8 cellular contexts compared by ENCODE assay signal in the genomic region with DNA sequence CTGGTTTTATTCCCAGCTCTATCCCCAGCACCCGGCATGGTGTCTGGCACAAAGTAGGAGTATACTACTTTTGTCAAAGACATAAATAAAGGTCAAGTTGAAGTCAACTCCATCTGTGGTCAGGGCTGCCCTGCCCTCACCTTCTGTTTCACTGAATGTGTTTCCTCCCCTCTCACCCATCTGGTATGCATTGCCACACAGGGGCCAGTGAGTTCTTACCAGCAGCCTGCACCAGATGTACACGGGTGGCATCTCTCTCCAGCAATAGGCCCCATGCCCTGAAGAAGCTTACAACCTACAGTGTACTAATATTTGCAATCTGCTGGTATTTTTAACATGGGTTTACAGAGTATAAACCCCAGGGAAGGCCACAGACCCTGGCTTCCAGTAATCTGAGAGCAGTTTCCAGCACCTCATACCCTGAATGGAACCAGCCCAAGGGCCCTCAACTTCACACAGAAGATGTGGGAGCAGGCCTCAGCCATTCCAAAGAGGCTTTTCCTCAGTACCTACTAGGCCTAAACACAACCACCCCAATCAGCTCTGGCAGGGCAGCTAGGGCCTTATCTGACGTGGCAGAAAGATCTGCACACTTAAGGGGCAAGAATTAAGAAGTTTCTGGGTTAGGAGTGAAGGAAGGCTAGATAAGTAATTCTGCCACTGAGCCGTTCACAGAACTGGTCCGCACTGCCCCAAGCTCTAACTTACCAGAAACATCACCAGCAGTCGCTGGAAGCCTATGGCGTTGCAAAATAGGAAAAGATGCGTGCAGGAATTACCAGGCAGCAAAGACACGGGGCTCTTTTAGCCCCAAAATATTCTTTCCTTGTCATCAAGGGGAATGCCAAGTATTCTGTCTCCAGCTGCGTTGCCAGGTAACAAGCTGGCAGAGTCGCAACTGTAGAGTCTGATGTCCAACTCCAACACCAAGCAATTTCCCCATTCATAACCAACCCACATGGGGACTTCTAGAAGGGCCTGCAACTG. TPM values are rescaled to one million over a fixed set of nuclear protein-coding genes. Genes with fewer than 3 reads are reported as not detected.
DNase-seq lines count a peak whose midpoint lies in the region; ATAC-seq lines count a peak whose summit lies in the region.

No MANE protein-coding gene starts in this region.

- POLR2A ChIA-PET in activated naive CD8-positive, alpha-beta T cell treated with anti-CD3 and anti-CD28 coated beads, Interleukin-2, amount 10 ng/mL, durations not matched to agents 7 days and 5 days (lab: Charles Lee), result interaction anchor here (0.7 to 3.0 kb wide), 3 partner anchors 131 to 206 kb away, joined by 3 to 12 read pairs (median 10); a partner anchor contains a TSS

- peak overlapping the region; percentile 96 for H3K27ac Mint-ChIP-seq in activated naive CD8-positive, alpha-beta T cell treated with anti-CD3 and anti-CD28 coated beads, Interleukin-2, amount 10 ng/mL, durations not matched to agents 7 days and 5 days
- H3K27ac Mint-ChIP-seq in immature natural killer cell, result peak overlapping the region; percentile 97 to 100 (median 98)
- H3K27ac Mint-ChIP-seq in stimulated activated memory B cell treated with anti-CD40 and anti-IgM and Interleukin-4, amounts not matched to agents 10 μg/mL and 1 μg/mL and 100 μg/mL, for 72 hours, result peak overlapping the region; percentile 82

- peak overlapping the region; percentile 87 for H3K4me3 Mint-ChIP-seq in activated naive CD8-positive, alpha-beta T cell treated with anti-CD3 and anti-CD28 coated beads, Interleukin-2, amount 10 ng/mL, durations not matched to agents 7 days and 5 days
- H3K4me3 Mint-ChIP-seq in immature natural killer cell, result peak overlapping the region; percentile 82 to 97 (median 91)
- peak overlapping the region; percentile 86 for H3K4me3 Mint-ChIP-seq in stimulated activated memory B cell treated with anti-CD40 and anti-IgM and Interleukin-4, amounts not matched to agents 10 μg/mL and 1 μg/mL and 100 μg/mL, for 72 hours

- no peak for ATAC-seq in activated naive CD8-positive, alpha-beta T cell treated with anti-CD3 and anti-CD28 coated beads, Interleukin-2, amount 10 ng/mL, durations not matched to agents 7 days and 5 days (ENCODE audit: low read depth)
- no peak for ATAC-seq in stimulated activated memory B cell treated with anti-CD40 and anti-IgM and Interleukin-4, amounts not matched to agents 10 μg/mL and 1 μg/mL and 100 μg/mL, for 72 hours
- no peak for ATAC-seq in GM21528 (IDR thresholded peaks at IDR 0.05; ENCODE audit: low FRiP score, unreplicated experiment)
- ATAC-seq in GM21825 (IDR thresholded peaks at IDR 0.05; ENCODE audit: unreplicated experiment), result no peak
- ATAC-seq in HG03280 (IDR thresholded peaks at IDR 0.05; ENCODE audit: unreplicated experiment), result no peak

- no peaks in the 10 kb centered on the region for H3K9me3 Mint-ChIP-seq in activated naive CD8-positive, alpha-beta T cell treated with anti-CD3 and anti-CD28 coated beads, Interleukin-2, amount 10 ng/mL, durations not matched to agents 7 days and 5 days
- peaks cover 0 to 2% (median 0%) of the 10 kb centered on the region in 6 donors for H3K9me3 Mint-ChIP-seq in immature natural killer cell
- H3K9me3 Mint-ChIP-seq in stimulated activated memory B cell treated with anti-CD40 and anti-IgM and Interleukin-4, amounts not matched to agents 10 μg/mL and 1 μg/mL and 100 μg/mL, for 72 hours, result no peaks in the 10 kb centered on the region

- H3K4me1 Mint-ChIP-seq in activated naive CD8-positive, alpha-beta T cell treated with anti-CD3 and anti-CD28 coated beads, Interleukin-2, amount 10 ng/mL, durations not matched to agents 7 days and 5 days, result peaks cover 60% of the 10 kb centered on the region
- H3K4me1 Mint-ChIP-seq in immature natural killer cell, result peaks cover 73 to 81% of the 10 kb centered on the region in 2 donors
- H3K4me1 Mint-ChIP-seq in stimulated activated memory B cell treated with anti-CD40 and anti-IgM and Interleukin-4, amounts not matched to agents 10 μg/mL and 1 μg/mL and 100 μg/mL, for 72 hours, result peaks cover 72% of the 10 kb centered on the region

- peak; percentile 50 for DNase-seq in COLO668 (lab: John Stamatoyannopoulos, UW; ENCODE audit: unreplicated experiment)
- DNase-seq in HUDEP-2 (lab: John Stamatoyannopoulos, UW; ENCODE audit: unreplicated experiment in 76 of 76), result peak in 70 of 76 experiments; percentile 31 to 82 (median 60)
- no peak for DNase-seq in activated naive CD8-positive, alpha-beta T cell treated with anti-CD3 and anti-CD28 coated beads, Interleukin-2, amount 10 ng/mL, durations not matched to agents 7 days and 5 days
- DNase-seq in immature natural killer cell, result peak in 1 of 3 donors; percentile 16

- peaks cover 17% of the 10 kb centered on the region for H3K36me3 Mint-ChIP-seq in activated naive CD8-positive, alpha-beta T cell treated with anti-CD3 and anti-CD28 coated beads, Interleukin-2, amount 10 ng/mL, durations not matched to agents 7 days and 5 days
- no peaks in the 10 kb centered on the region for H3K36me3 Mint-ChIP-seq in immature natural killer cell
- no peaks in the 10 kb centered on the region for H3K36me3 Mint-ChIP-seq in stimulated activated memory B cell treated with anti-CD40 and anti-IgM and Interleukin-4, amounts not matched to agents 10 μg/mL and 1 μg/mL and 100 μg/mL, for 72 hours

- peaks cover 5% of the 10 kb centered on the region for H3K27me3 Mint-ChIP-seq in activated naive CD8-positive, alpha-beta T cell treated with anti-CD3 and anti-CD28 coated beads, Interleukin-2, amount 10 ng/mL, durations not matched to agents 7 days and 5 days
- peaks cover 0 to 12% (median 10%) of the 10 kb centered on the region in 3 donors for H3K27me3 Mint-ChIP-seq in immature natural killer cell (ENCODE audit: low read depth in 3 of 3)
- H3K27me3 Mint-ChIP-seq in stimulated activated memory B cell treated with anti-CD40 and anti-IgM and Interleukin-4, amounts not matched to agents 10 μg/mL and 1 μg/mL and 100 μg/mL, for 72 hours, result no peaks in the 10 kb centered on the region

RNA-seq across cellular contexts. Expression of a gene that starts 2.1 kb away (rescaled TPM):
- total RNA-seq in activated naive CD8-positive, alpha-beta T cell treated with anti-CD3 and anti-CD28 coated beads, Interleukin-2, amount 10 ng/mL, durations not matched to agents 7 days and 5 days, result 100 to 1,000 TPM; 233 to 260 TPM
- 100 to 1,000 TPM; 160 to 330 (median 218) TPM for polyA plus RNA-seq in immature natural killer cell
